In genomic region chr15:89869490-89869889, GRCh38 we compare ENCODE assay signal across 6 cellular contexts. TPM values are rescaled to one million over a fixed set of nuclear protein-coding genes. Genes with fewer than 3 reads are reported as not detected.
"Had no signal": no experiment of that assay in that cellular context is flagged by ENCODE, and none has a peak within 500 bp of the region (broad histone marks: within the 10 kb centered on the region; RNA-seq: fewer than 3 reads in every experiment).

No MANE protein-coding gene starts in this region.

RNA-seq across cellular contexts. Expression of gene ARPIN, which starts 43.3 kb away (rescaled TPM):
- total RNA-seq: activated naive CD4-positive, alpha-beta T cell treated with anti-CD3 and anti-CD28 coated beads for 36 hours; activated naive CD4-positive, alpha-beta T cell treated with anti-CD3 and anti-CD28 coated beads, Interleukin-2, amount 50 U/mL, for 72 hours; activated naive CD8-positive, alpha-beta T cell treated with anti-CD3 and anti-CD28 coated beads for 36 hours; activated T-cell treated with anti-CD3 and anti-CD28 coated beads, Interleukin-2, amount 50 U/mL, for 72 hours; activated T-helper 17 cell treated with anti-CD3 and anti-CD28 coated beads, Interleukin-2, amount 50 U/mL, for 72 hours; activated T-helper 2 cell treated with anti-CD3 and anti-CD28 coated beads, Interferon-gamma antibody, Interleukin-2, Interleukin-4, amounts not matched to agents 10 μg/mL and 5 μg/mL and 100 μg/mL, durations not matched to agents 14 hours and 24 hours and 36 hours had no signal

RNA-seq across cellular contexts. Expression of gene ANPEP, which starts 54.8 kb away (rescaled TPM):
- total RNA-seq: activated naive CD4-positive, alpha-beta T cell treated with anti-CD3 and anti-CD28 coated beads for 36 hours had no signal
